Comparison of ENCODE assay signal across 15 cellular contexts in genomic region chr17:5509482-5509881, GRCh38. TPM values are rescaled to one million over a fixed set of nuclear protein-coding genes. Genes with fewer than 3 reads are reported as not detected.
DNase-seq lines count a peak whose midpoint lies in the region; ATAC-seq and TF ChIP-seq lines count a peak whose summit lies in the region.
"Had no signal": no experiment of that assay in that cellular context is flagged by ENCODE, and none has a peak within 500 bp of the region (broad histone marks: within the 10 kb centered on the region; RNA-seq: fewer than 3 reads in every experiment).

No MANE protein-coding gene starts in this region.

- CTCF ChIA-PET in RWPE1 (lab: Yijun Ruan, JAX), result no interaction called here
- CTCF ChIA-PET in Calu3 (lab: Charles Lee), result no interaction called here

- H3K27me3 ChIP-seq in neural cell (ENCODE audit: insufficient read depth, low read depth, low read length) (no peaks in the 10 kb centered on the region), upper lobe of left lung (no peaks in the 10 kb centered on the region)
- H3K27me3 ChIP-seq: gastrocnemius medialis, neutrophil had no signal

- H2AFZ ChIP-seq in neural cell (ENCODE audit: low read depth, low read length), result no peak overlapping the region

- no peak for ATAC-seq in upper lobe of left lung (ENCODE audit: low FRiP score in 2 of 2)
- no peak for ATAC-seq in activated naive CD8-positive, alpha-beta T cell treated with anti-CD3 and anti-CD28 coated beads, Interleukin-2, amount 50 U/mL, for 24 hours
- ATAC-seq: CD8-positive, alpha-beta T cell; gastrocnemius medialis; lower lobe of right lung; stimulated activated memory B cell treated with anti-CD40 and anti-IgM and Interleukin-4, amounts not matched to agents 10 μg/mL and 1 μg/mL and 100 μg/mL, for 72 hours had no signal

- 76 to 83% methylated on average over 8 of the region's 8 CpGs for WGBS in upper lobe of left lung, 2 donors

- intact Hi-C loops in dendritic cell treated with granulocyte-macrophage colony-stimulating factor and Interleukin-4, amounts not matched to agents 40 ng/mL and 50 ng/mL, for 4 days (cut with micrococcal nuclease), result no loop called here
- intact Hi-C loops in Calu3 (cut with micrococcal nuclease; ENCODE audit: unreplicated experiment), result no loop called here

- TF ChIP-seq EP300 in neural cell (conservative IDR thresholded peaks at IDR 0.05; ENCODE audit: poor library complexity, severe bottlenecking) (no peak), upper lobe of left lung (IDR thresholded peaks at IDR 0.05) (no peak)

- peak overlapping the region; percentile 53 for H3K9ac ChIP-seq in neural cell (ENCODE audit: low read length)

- BruUV-seq in Calu3 (replicated peaks; lab: Mats Ljungman, UMichigan), result no TSS peak

- TF ChIP-seq CTCF in RWPE1 (conservative IDR thresholded peaks at IDR 0.05; ENCODE audit: low read depth) (no peak), neural cell (IDR thresholded peaks at IDR 0.05; ENCODE audit: poor library complexity, severe bottlenecking) (no peak), Calu3 (IDR thresholded peaks at IDR 0.05; ENCODE audit: unreplicated experiment) (no peak), upper lobe of left lung (IDR thresholded peaks at IDR 0.05) (no peak)

- no peaks in the 10 kb centered on the region for H3K79me2 ChIP-seq in neural cell (replicated peaks; ENCODE audit: insufficient read depth, low read length)

- no peaks in the 10 kb centered on the region for H3K4me1 ChIP-seq in upper lobe of left lung
- H3K4me1 ChIP-seq: gastrocnemius medialis, HAP-1, lower lobe of right lung had no signal

- peaks cover 58% of the 10 kb centered on the region for H3K36me3 Mint-ChIP-seq in dendritic cell treated with granulocyte-macrophage colony-stimulating factor and Interleukin-4, amounts not matched to agents 40 ng/mL and 50 ng/mL, for 4 days (ENCODE audit: low read depth)
- H3K36me3 Mint-ChIP-seq in Calu3 (ENCODE audit: insufficient read depth, unreplicated experiment), result no peaks in the 10 kb centered on the region
- H3K36me3 Mint-ChIP-seq in activated naive CD8-positive, alpha-beta T cell treated with anti-CD3 and anti-CD28 coated beads, Interleukin-2, amount 50 U/mL, for 24 hours (ENCODE audit: low read depth), result peaks cover 21% of the 10 kb centered on the region

- H4K20me1 ChIP-seq in neural cell (ENCODE audit: insufficient read depth), result no peaks in the 10 kb centered on the region

- TF ChIP-seq RAD21 in neural cell (conservative IDR thresholded peaks at IDR 0.05), result no peak

- H3F3A ChIP-seq in neural cell (ENCODE audit: insufficient read depth, low read length, poor library complexity, severe bottlenecking), result no peaks in the 10 kb centered on the region

- H3K27ac Mint-ChIP-seq in dendritic cell treated with granulocyte-macrophage colony-stimulating factor and Interleukin-4, amounts not matched to agents 40 ng/mL and 50 ng/mL, for 4 days, result peak overlapping the region; percentile 5
- no peak overlapping the region for H3K27ac Mint-ChIP-seq in Calu3 (ENCODE audit: unreplicated experiment)
- H3K27ac Mint-ChIP-seq in activated naive CD8-positive, alpha-beta T cell treated with anti-CD3 and anti-CD28 coated beads, Interleukin-2, amount 50 U/mL, for 24 hours, result no peak overlapping the region
- H3K27ac Mint-ChIP-seq: stimulated activated memory B cell treated with anti-CD40 and anti-IgM and Interleukin-4, amounts not matched to agents 10 μg/mL and 1 μg/mL and 100 μg/mL, for 72 hours had no signal

- H3K4me1 Mint-ChIP-seq in dendritic cell treated with granulocyte-macrophage colony-stimulating factor and Interleukin-4, amounts not matched to agents 40 ng/mL and 50 ng/mL, for 4 days (ENCODE audit: low read depth), result peaks cover 5% of the 10 kb centered on the region
- H3K4me1 Mint-ChIP-seq in Calu3 (ENCODE audit: low read depth, unreplicated experiment), result no peaks in the 10 kb centered on the region
- H3K4me1 Mint-ChIP-seq in activated naive CD8-positive, alpha-beta T cell treated with anti-CD3 and anti-CD28 coated beads, Interleukin-2, amount 50 U/mL, for 24 hours, result peaks cover 26% of the 10 kb centered on the region

- no peaks in the 10 kb centered on the region for H3K36me3 ChIP-seq in neural cell (ENCODE audit: insufficient read depth, low read length)
- H3K36me3 ChIP-seq in upper lobe of left lung, result peaks cover 0 to 21% (median 3%) of the 10 kb centered on the region in 4 donors
- H3K36me3 ChIP-seq: gastrocnemius medialis, HAP-1 had no signal

- H3K4me2 ChIP-seq in neural cell (ENCODE audit: low read length), result no peak overlapping the region

- no peaks in the 10 kb centered on the region for H3K9me2 ChIP-seq in neural cell (ENCODE audit: insufficient read depth, low read length)

- peak; percentile 94 for DNase-seq in Daoy (ENCODE audit: low read depth)
- DNase-seq in RWPE1 (ENCODE audit: low spot score), result no peak
- no peak for DNase-seq in NOMO-1 treated with dmso at 0.1 percent for 144 hours (lab: John Stamatoyannopoulos, UW; ENCODE audit: unreplicated experiment)
- no peak for DNase-seq in Calu3
- DNase-seq in upper lobe of left lung, result no peak
- DNase-seq in activated naive CD8-positive, alpha-beta T cell treated with anti-CD3 and anti-CD28 coated beads, Interleukin-2, amount 50 U/mL, for 24 hours, result no peak
- DNase-seq: activated effector memory CD4-positive, alpha-beta T cell treated with Interleukin-2 at 50 U/mL for 16 hours; CD8-positive, alpha-beta T cell; gastrocnemius medialis; lower lobe of right lung had no signal

- peak overlapping the region; percentile 26; the same call in 1 of the 2 replicates for H3K27ac ChIP-seq in RWPE1
- H3K27ac ChIP-seq in neural cell (ENCODE audit: low read length), result peak overlapping the region; percentile 91
- H3K27ac ChIP-seq in upper lobe of left lung, result no peak overlapping the region
- H3K27ac ChIP-seq: gastrocnemius medialis, lower lobe of right lung, neutrophil had no signal

- no peaks in the 10 kb centered on the region for H3K27me3 Mint-ChIP-seq in dendritic cell treated with granulocyte-macrophage colony-stimulating factor and Interleukin-4, amounts not matched to agents 40 ng/mL and 50 ng/mL, for 4 days
- H3K27me3 Mint-ChIP-seq in Calu3 (ENCODE audit: unreplicated experiment), result peaks cover 53% of the 10 kb centered on the region
- H3K27me3 Mint-ChIP-seq in activated naive CD8-positive, alpha-beta T cell treated with anti-CD3 and anti-CD28 coated beads, Interleukin-2, amount 50 U/mL, for 24 hours, result no peaks in the 10 kb centered on the region
- H3K27me3 Mint-ChIP-seq: stimulated activated memory B cell treated with anti-CD40 and anti-IgM and Interleukin-4, amounts not matched to agents 10 μg/mL and 1 μg/mL and 100 μg/mL, for 72 hours had no signal

- no peak overlapping the region for H3K4me3 Mint-ChIP-seq in dendritic cell treated with granulocyte-macrophage colony-stimulating factor and Interleukin-4, amounts not matched to agents 40 ng/mL and 50 ng/mL, for 4 days
- no peak overlapping the region for H3K4me3 Mint-ChIP-seq in Calu3 (ENCODE audit: low read depth, unreplicated experiment)
- no peak overlapping the region for H3K4me3 Mint-ChIP-seq in activated naive CD8-positive, alpha-beta T cell treated with anti-CD3 and anti-CD28 coated beads, Interleukin-2, amount 50 U/mL, for 24 hours
- H3K4me3 Mint-ChIP-seq: CD8-positive, alpha-beta T cell; stimulated activated memory B cell treated with anti-CD40 and anti-IgM and Interleukin-4, amounts not matched to agents 10 μg/mL and 1 μg/mL and 100 μg/mL, for 72 hours had no signal

- no peaks in the 10 kb centered on the region for H3K9me3 ChIP-seq in neural cell (ENCODE audit: low read length)
- no peaks in the 10 kb centered on the region for H3K9me3 ChIP-seq in upper lobe of left lung
- H3K9me3 ChIP-seq: gastrocnemius medialis, HAP-1, lower lobe of right lung, neutrophil had no signal

- H3K4me3 ChIP-seq in neural cell (ENCODE audit: low read length), result peak overlapping the region; percentile 46
- no peak overlapping the region for H3K4me3 ChIP-seq in upper lobe of left lung
- H3K4me3 ChIP-seq: gastrocnemius medialis, HAP-1, lower lobe of right lung had no signal

- TF ChIP-seq POLR2A in upper lobe of left lung (IDR thresholded peaks at IDR 0.05), result no peak

- H3K9me3 Mint-ChIP-seq in dendritic cell treated with granulocyte-macrophage colony-stimulating factor and Interleukin-4, amounts not matched to agents 40 ng/mL and 50 ng/mL, for 4 days, result peaks cover 8% of the 10 kb centered on the region
- peaks cover 3% of the 10 kb centered on the region for H3K9me3 Mint-ChIP-seq in Calu3 (ENCODE audit: low read depth, unreplicated experiment)
- no peaks in the 10 kb centered on the region for H3K9me3 Mint-ChIP-seq in activated naive CD8-positive, alpha-beta T cell treated with anti-CD3 and anti-CD28 coated beads, Interleukin-2, amount 50 U/mL, for 24 hours
- H3K9me3 Mint-ChIP-seq: CD8-positive, alpha-beta T cell had no signal

- POLR2A ChIA-PET in RWPE1 (lab: Yijun Ruan, JAX; ENCODE audit: low non-redundant PET), result no interaction called here

TF ChIP-seq in neural cell, 6 proteins besides CTCF, POLR2A, EP300 and RAD21 (continues in another document):
- TF ChIP-seq EZH2 (IDR thresholded peaks at IDR 0.05; ENCODE audit: borderline replicate concordance, insufficient read depth, low read length, poor library complexity, severe bottlenecking) (no peak), POLR2AphosphoS5 (IDR thresholded peaks at IDR 0.05) (no peak)

RNA-seq across cellular contexts. Expression of gene MIS12, which starts 23.1 kb away (rescaled TPM):
- 19.9 and 27.3 TPM in 2 replicates for total RNA-seq in Daoy (2014; rRNA removed; shearing (Covaris generic))
- polyA plus RNA-seq in neural cell, result 41.4 and 47.5 TPM in 2 replicates
- 34.4 and 37.7 TPM in 2 replicates for polyA minus RNA-seq in neural cell
- 13.6 and 15.9 TPM in 2 replicates for total RNA-seq in Calu3 (2022)
- 10 to 100 TPM in 5 of 6 donors, 1 to 10 TPM in 1; 3.2 to 79.6 (median 15.2) TPM for total RNA-seq in upper lobe of left lung

RNA-seq across cellular contexts. Expression of gene DERL2, which starts 23.5 kb away (rescaled TPM):
- total RNA-seq in Daoy (2014; rRNA removed; shearing (Covaris generic)), result 53.5 and 54.1 TPM in 2 replicates
- 54.9 and 64.4 TPM in 2 replicates for polyA plus RNA-seq in neural cell
- 72.1 and 73.3 TPM in 2 replicates for polyA minus RNA-seq in neural cell
- total RNA-seq in Calu3 (2022) (52.4 and 56.7 TPM in 2 replicates), upper lobe of left lung (10 to 100 TPM in 5 of 6 donors, 1 to 10 TPM in 1; 6.3 to 60.5 (median 30.8) TPM)

RNA-seq across cellular contexts. Expression of gene DHX33, which starts 40.7 kb away (rescaled TPM):
- total RNA-seq in Daoy (2014; rRNA removed; shearing (Covaris generic)), result 8.9 and 10.9 TPM in 2 replicates
- 12.4 and 14.2 TPM in 2 replicates for polyA plus RNA-seq in neural cell
- polyA minus RNA-seq in neural cell, result 21.4 and 24.3 TPM in 2 replicates
- total RNA-seq in Calu3 (2022), result 17.5 and 19.0 TPM in 2 replicates
- total RNA-seq in upper lobe of left lung, result 10 to 100 TPM in 4 of 6 donors, 1 to 10 TPM in 2; 5.1 to 11.5 (median 10.4) TPM

Comparison
In these comparisons a context has a peak if more than half of its experiments do, and no peak if none do; other contexts are left out.
1. H3K27ac ChIP-seq: peak in RWPE1 (single experiment) and neural cell (single experiment); none in upper lobe of left lung (0 of 4).